26 cellular contexts compared by ENCODE assay signal in the genomic region with DNA sequence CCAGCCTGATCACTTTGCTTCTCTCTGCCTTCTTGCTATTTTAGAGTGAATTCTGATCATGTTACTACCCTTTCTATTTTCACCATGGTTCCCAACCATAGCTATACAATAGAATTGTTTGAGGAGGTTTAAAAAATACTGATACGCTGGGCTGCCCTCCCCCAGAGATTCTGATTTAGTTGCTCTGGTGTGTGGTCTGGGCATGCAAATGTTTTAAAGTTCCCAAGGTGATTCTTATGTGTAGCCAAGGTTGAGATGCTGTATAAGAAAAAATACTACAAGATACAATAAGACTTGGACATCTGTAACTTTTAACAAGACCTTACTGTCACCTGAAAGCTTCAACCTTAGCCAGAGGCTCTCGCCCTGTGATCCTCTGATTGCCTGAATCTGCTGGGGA.
"Had no signal": no experiment of that assay in that cellular context is flagged by ENCODE, and none has a peak within 500 bp of the region (broad histone marks: within the 10 kb centered on the region; RNA-seq: fewer than 3 reads in every experiment).

No MANE protein-coding gene starts in this region.

- ATAC-seq: natural killer cell; psoas muscle; right cardiac atrium; right lobe of liver; stimulated activated memory B cell treated with anti-CD40 and anti-IgM and Interleukin-4, amounts not matched to agents 10 μg/mL and 1 μg/mL and 100 μg/mL, for 72 hours; stimulated activated naive CD8-positive, alpha-beta T cell treated with anti-CD3 and anti-CD28 coated beads, Interleukin-15, amount 100 ng/mL, for 72 hours; stimulated activated naive CD8-positive, alpha-beta T cell treated with anti-CD3 and anti-CD28 coated beads, Interleukin-15, Interleukin-2, amounts not matched to agents 100 U/mL and 50 U/mL, for 24 hours; upper lobe of right lung had no signal

- H3K9ac ChIP-seq: neural progenitor cell, parathyroid adenoma had no signal

- DNase-seq: natural killer cell; occipital lobe; ovary; posterior cingulate gyrus; psoas muscle; right cardiac atrium; right lobe of liver; sigmoid colon; small intestine; stimulated activated CD4-positive, alpha-beta T cell treated with anti-CD3 and anti-CD28 coated beads, Interleukin-15, amount 100 ng/mL, for 24 hours; stimulated activated CD4-positive, alpha-beta T cell treated with anti-CD3 and anti-CD28 coated beads, Interleukin-4, amount 100 ng/mL, for 1 hour; stimulated activated CD4-positive, alpha-beta T cell treated with anti-CD3 and anti-CD28 coated beads, Interleukin-4, amount 100 ng/mL, for 4 hours; stimulated activated CD8-positive, alpha-beta memory T cell treated with anti-CD3 and anti-CD28 coated beads, Interleukin-4, amount 100 ng/mL, for 48 hours; stimulated activated naive CD4-positive, alpha-beta T cell; stimulated activated naive CD8-positive, alpha-beta T cell treated with anti-CD3 and anti-CD28 coated beads, Interleukin-15, amount 100 ng/mL, for 72 hours; stimulated activated naive CD8-positive, alpha-beta T cell treated with anti-CD3 and anti-CD28 coated beads, Interleukin-15, Interleukin-2, amounts not matched to agents 100 U/mL and 50 U/mL, for 24 hours; substantia nigra; testis; tibial artery; transverse colon; upper lobe of right lung; uterus had no signal

- H3K36me3 ChIP-seq: neural progenitor cell, ovary, right lobe of liver, sigmoid colon, suprapubic skin, tibial artery, transverse colon, upper lobe of right lung, uterus had no signal

- H3K79me2 ChIP-seq: parathyroid adenoma had no signal

- H3K4me3 ChIP-seq: neural progenitor cell, ovary, psoas muscle, right lobe of liver, sigmoid colon, suprapubic skin, testis, tibial artery, transverse colon, upper lobe of right lung, uterus had no signal

- H2AFZ ChIP-seq: neural progenitor cell, parathyroid adenoma had no signal

- H3K9me3 ChIP-seq: ovary, psoas muscle, right lobe of liver, sigmoid colon, suprapubic skin, testis, tibial artery, transverse colon, upper lobe of right lung, uterus had no signal

- H3K27ac ChIP-seq: neural progenitor cell, ovary, parathyroid adenoma, psoas muscle, right lobe of liver, sigmoid colon, suprapubic skin, testis, tibial artery, transverse colon, upper lobe of right lung, uterus had no signal

- H3K4me2 ChIP-seq: neural progenitor cell had no signal

- H3K27me3 ChIP-seq: neural progenitor cell, ovary, sigmoid colon, suprapubic skin, testis, tibial artery, transverse colon, upper lobe of right lung had no signal

- FAIRE-seq: small intestine had no signal

- H3K4me1 ChIP-seq: neural progenitor cell, parathyroid adenoma, psoas muscle, right lobe of liver, sigmoid colon, suprapubic skin, testis, tibial artery, transverse colon, upper lobe of right lung, uterus had no signal
